1 cellular context compared by ENCODE assay signal in genomic region chr11:62680825-62681240, GRCh38.
TF ChIP-seq lines count a peak whose summit lies in the region.

No MANE protein-coding gene starts in this region.

TF ChIP-seq in HepG2, 621 proteins besides CTCF, POLR2A, EP300 and RAD21 (continues in another document):
- peak; percentile 59; the same call in 1 of the 2 replicates for TF ChIP-seq GATAD1 (CRISPR knock-in tag; IDR thresholded peaks at IDR 0.05)
- TF ChIP-seq DR1 (CRISPR knock-in tag; IDR thresholded peaks at IDR 0.05) = no peak
- TF ChIP-seq XRCC5 (optimal IDR thresholded peaks at IDR 0.05; ENCODE audit: low read length) = peak; percentile 49
- TF ChIP-seq GATAD2A (CRISPR knock-in tag; IDR thresholded peaks at IDR 0.05) = peak; percentile 21; the same call in 1 of the 2 replicates
- peak; percentile 68 for TF ChIP-seq SAP130 (CRISPR knock-in tag; IDR thresholded peaks at IDR 0.05; ENCODE audit: low read depth)
- TF ChIP-seq ZFY (CRISPR knock-in tag; IDR thresholded peaks at IDR 0.05) = peak; percentile 44; the same call in 1 of the 2 replicates
- peak; percentile 73 for TF ChIP-seq STAG1 (CRISPR knock-in tag; IDR thresholded peaks at IDR 0.05)
- TF ChIP-seq CEBPG (CRISPR knock-in tag; IDR thresholded peaks at IDR 0.05) = peak; percentile 79
- TF ChIP-seq TEAD3 (CRISPR knock-in tag; optimal IDR thresholded peaks at IDR 0.05; ENCODE audit: borderline replicate concordance) = peak; percentile 63
- peak; percentile 23; the same call in 1 of the 2 replicates for TF ChIP-seq SALL1 (CRISPR knock-in tag; IDR thresholded peaks at IDR 0.05)
- TF ChIP-seq ZNF232 (CRISPR knock-in tag; IDR thresholded peaks at IDR 0.05; ENCODE audit: borderline replicate concordance) = 0 out of 2 replicates have a peak, but pooled peaks have one; percentile 20
- peak; percentile 15; the same call in 1 of the 2 replicates for TF ChIP-seq DRAP1 (CRISPR knock-in tag; IDR thresholded peaks at IDR 0.05)
- TF ChIP-seq ZNF142 (CRISPR knock-in tag; IDR thresholded peaks at IDR 0.05) = no peak
- TF ChIP-seq ZFP37 (CRISPR knock-in tag; IDR thresholded peaks at IDR 0.05; ENCODE audit: borderline replicate concordance) = peak; percentile 42; the same call in 1 of the 2 replicates
- TF ChIP-seq ZBTB7A (CRISPR knock-in tag; IDR thresholded peaks at IDR 0.05) = no peak
- TF ChIP-seq ZNF772 (CRISPR knock-in tag; IDR thresholded peaks at IDR 0.05) = no peak
- 0 out of 2 replicates have a peak, but pooled peaks have one; percentile 27 for TF ChIP-seq HMG20A (CRISPR knock-in tag; IDR thresholded peaks at IDR 0.05; ENCODE audit: borderline replicate concordance)
- TF ChIP-seq HDAC2 (CRISPR knock-in tag; IDR thresholded peaks at IDR 0.05) = 0 out of 2 replicates have a peak, but pooled peaks have one; percentile 25
- no peak for TF ChIP-seq SP5 (CRISPR knock-in tag; IDR thresholded peaks at IDR 0.05; ENCODE audit: borderline replicate concordance, low read depth)
- TF ChIP-seq ZNF652 (CRISPR knock-in tag; IDR thresholded peaks at IDR 0.05; ENCODE audit: borderline replicate concordance, low read depth) = peak; percentile 80
- TF ChIP-seq HNF4A (CRISPR knock-in tag; IDR thresholded peaks at IDR 0.05) = 0 out of 2 replicates have a peak, but pooled peaks have one; percentile 15
- 0 out of 2 replicates have a peak, but pooled peaks have one; percentile 35 for TF ChIP-seq ZBTB33 (CRISPR knock-in tag; IDR thresholded peaks at IDR 0.05)
- TF ChIP-seq SOX6 (IDR thresholded peaks at IDR 0.05) = no peak
- 0 out of 2 replicates have a peak, but pooled peaks have one; percentile 15 for TF ChIP-seq SOX6 (CRISPR knock-in tag; IDR thresholded peaks at IDR 0.05)
- 0 out of 2 replicates have a peak, but pooled peaks have one; percentile 39 for TF ChIP-seq MEIS2 (CRISPR knock-in tag; IDR thresholded peaks at IDR 0.05)
- TF ChIP-seq DNMT3B (CRISPR knock-in tag; conservative IDR thresholded peaks at IDR 0.05) = no peak
- TF ChIP-seq ISL2 (CRISPR knock-in tag; IDR thresholded peaks at IDR 0.05) = no peak
- 0 out of 2 replicates have a peak, but pooled peaks have one; percentile 18 for TF ChIP-seq ZNF263 (CRISPR knock-in tag; IDR thresholded peaks at IDR 0.05)
- no peak for TF ChIP-seq TFE3 (CRISPR knock-in tag; IDR thresholded peaks at IDR 0.05)
- TF ChIP-seq ZNF800 (CRISPR knock-in tag; IDR thresholded peaks at IDR 0.05) = no peak
- TF ChIP-seq HOXA5 (CRISPR knock-in tag; IDR thresholded peaks at IDR 0.05) = 0 out of 2 replicates have a peak, but pooled peaks have one; percentile 60
- 0 out of 2 replicates have a peak, but pooled peaks have one; percentile 15 for TF ChIP-seq MYC (CRISPR knock-in tag; IDR thresholded peaks at IDR 0.05; ENCODE audit: borderline replicate concordance)
- TF ChIP-seq ZNF792 (CRISPR knock-in tag; IDR thresholded peaks at IDR 0.05) = peak; percentile 41; the same call in 1 of the 2 replicates
- no peak for TF ChIP-seq HOXA9 (CRISPR knock-in tag; IDR thresholded peaks at IDR 0.05; ENCODE audit: borderline replicate concordance)
- TF ChIP-seq SNAPC2 (CRISPR knock-in tag; IDR thresholded peaks at IDR 0.05) = no peak
- 0 out of 2 replicates have a peak, but pooled peaks have one; percentile 15 for TF ChIP-seq RARA (CRISPR knock-in tag; IDR thresholded peaks at IDR 0.05)
- TF ChIP-seq ZNF580 (CRISPR knock-in tag; IDR thresholded peaks at IDR 0.05; ENCODE audit: borderline replicate concordance, low read depth) = no peak
- peak in 1 of 2 experiments; percentile 81; a peak in 1 of 4 replicates for TF ChIP-seq HMGXB4 (CRISPR knock-in tag; IDR thresholded peaks at IDR 0.05; ENCODE audit: borderline replicate concordance in 1 of 2, low read depth in 1 of 2)
- TF ChIP-seq FOXA3 (CRISPR knock-in tag; IDR thresholded peaks at IDR 0.05) = 0 out of 2 replicates have a peak, but pooled peaks have one; percentile 31
- no peak for TF ChIP-seq TEF (CRISPR knock-in tag; IDR thresholded peaks at IDR 0.05)
- TF ChIP-seq REPIN1 (CRISPR knock-in tag; IDR thresholded peaks at IDR 0.05; ENCODE audit: borderline replicate concordance, low read depth) = peak; percentile 45; the same call in 1 of the 2 replicates
- TF ChIP-seq BCL6 (CRISPR knock-in tag; IDR thresholded peaks at IDR 0.05) = peak; percentile 85
- 0 out of 2 replicates have a peak, but pooled peaks have one; percentile 34 for TF ChIP-seq PHF8 (CRISPR knock-in tag; IDR thresholded peaks at IDR 0.05)
- peak in 1 of 2 experiments; percentile 18; a peak in 1 of 4 replicates for TF ChIP-seq ATF4 (CRISPR knock-in tag; IDR thresholded peaks at IDR 0.05)
- no peak for TF ChIP-seq KDM2A (CRISPR knock-in tag; IDR thresholded peaks at IDR 0.05; ENCODE audit: borderline replicate concordance, low read depth)
- TF ChIP-seq NR2F6 (IDR thresholded peaks at IDR 0.05) = no peak
- no peak; the same call in 1 of the 2 replicates for TF ChIP-seq NR2F6 (CRISPR knock-in tag; IDR thresholded peaks at IDR 0.05)
- TF ChIP-seq HOXD1 (CRISPR knock-in tag; IDR thresholded peaks at IDR 0.05) = 0 out of 2 replicates have a peak, but pooled peaks have one; percentile 42
- no peak for TF ChIP-seq TAF1 (CRISPR knock-in tag; IDR thresholded peaks at IDR 0.05)
- TF ChIP-seq ZNF569 (CRISPR knock-in tag; IDR thresholded peaks at IDR 0.05; ENCODE audit: borderline replicate concordance) = no peak
- no peak for TF ChIP-seq ZNF33B (CRISPR knock-in tag; IDR thresholded peaks at IDR 0.05)
- no peak for TF ChIP-seq POGZ (CRISPR knock-in tag; IDR thresholded peaks at IDR 0.05)
- TF ChIP-seq MAZ (IDR thresholded peaks at IDR 0.05; ENCODE audit: borderline replicate concordance, low read depth, low read length) = no peak
- TF ChIP-seq MAZ (CRISPR knock-in tag; IDR thresholded peaks at IDR 0.05; ENCODE audit: low read depth) = peak; percentile 32; the same call in 1 of the 2 replicates
- peak; percentile 42; the same call in 1 of the 2 replicates for TF ChIP-seq CEBPB (IDR thresholded peaks at IDR 0.05; ENCODE audit: borderline replicate concordance, low read depth, low read length)
- TF ChIP-seq MZF1 (CRISPR knock-in tag; IDR thresholded peaks at IDR 0.05; ENCODE audit: borderline replicate concordance) = no peak
